Comparison of ENCODE assay signal across 18 cellular contexts in genomic region chr1:54681396-54681795, GRCh38. TPM values are rescaled to one million over a fixed set of nuclear protein-coding genes. Genes with fewer than 3 reads are reported as not detected.
DNase-seq lines count a peak whose midpoint lies in the region; ATAC-seq and TF ChIP-seq lines count a peak whose summit lies in the region.
"Had no signal": no experiment of that assay in that cellular context is flagged by ENCODE, and none has a peak within 500 bp of the region (broad histone marks: within the 10 kb centered on the region; RNA-seq: fewer than 3 reads in every experiment).

No MANE protein-coding gene starts in this region.

- in situ Hi-C loops in KBM-7 (cut with MboI; ENCODE audit: low pct_unique_long_range_greater_than_20kb, low sequenced_read_pairs) = no loop called here

- no peaks in the 10 kb centered on the region for H3K27me3 ChIP-seq in hepatocyte
- H3K27me3 ChIP-seq in stomach = no peaks in the 10 kb centered on the region
- H3K27me3 ChIP-seq: heart left ventricle had no signal

- TF ChIP-seq CTCF in hepatocyte (IDR thresholded peaks at IDR 0.05; ENCODE audit: poor library complexity) = no peak
- TF ChIP-seq CTCF in stomach (IDR thresholded peaks at IDR 0.05) = no peak

- intact Hi-C loops in stomach (cut with DNase I; ENCODE audit: low total_unique reads) = no loop called here

- H3K36me3 ChIP-seq in hepatocyte (replicated peaks; ENCODE audit: insufficient read depth, low read depth) (no peaks in the 10 kb centered on the region), stomach (peaks cover 0 to 32% (median 2%) of the 10 kb centered on the region in 4 donors)

- H3K4me2 ChIP-seq in hepatocyte = no peak overlapping the region

- peak; percentile 11 for DNase-seq in EH (ENCODE audit: low read depth)
- peak; percentile 13 for DNase-seq in KBM-7
- peak; percentile 95 for DNase-seq in NCI-H748 (lab: John Stamatoyannopoulos, UW; ENCODE audit: unreplicated experiment)
- DNase-seq in hepatocyte (ENCODE audit: low spot score) = peak; percentile 42
- DNase-seq in stomach = no peak
- DNase-seq in NK-92 treated with Interleukin-12 subunit alpha and Interleukin-12 subunit beta, amount 100 ng/mL, for 24 hours (lab: John Stamatoyannopoulos, UW) = no peak
- DNase-seq in substantia nigra (lab: John Stamatoyannopoulos, UW) = no peak
- DNase-seq: activated CD4-positive, alpha-beta T cell treated with anti-CD3 and anti-CD28 coated beads, Interleukin-2, amount 50 U/mL, for 4 hours; activated naive CD4-positive, alpha-beta T cell treated with anti-CD3 and anti-CD28 coated beads, Interleukin-2, amount 50 U/mL, for 16 hours; CD8-positive, alpha-beta memory T cell; effector memory CD8-positive, alpha-beta T cell; heart left ventricle; NCI-H226; right cardiac atrium; T-cell had no signal

- TF ChIP-seq EP300 in stomach (IDR thresholded peaks at IDR 0.05) = no peak

- no peaks in the 10 kb centered on the region for H3K79me2 ChIP-seq in hepatocyte

- H3K4me3 ChIP-seq in hepatocyte (no peak overlapping the region), stomach (no peak overlapping the region)
- H3K4me3 ChIP-seq: heart left ventricle had no signal

- ATAC-seq in GM21381 (IDR thresholded peaks at IDR 0.05; ENCODE audit: unreplicated experiment) = no peak
- ATAC-seq: effector memory CD8-positive, alpha-beta T cell; heart left ventricle; right cardiac atrium; T-cell had no signal

- no peaks in the 10 kb centered on the region for H4K20me1 ChIP-seq in hepatocyte (ENCODE audit: insufficient read depth, poor library complexity, severe bottlenecking)

- H3K4me1 ChIP-seq in hepatocyte (ENCODE audit: insufficient read depth) (no peaks in the 10 kb centered on the region), stomach (no peaks in the 10 kb centered on the region)
- H3K4me1 ChIP-seq: heart left ventricle had no signal

- no peak overlapping the region for H3K27ac ChIP-seq in hepatocyte
- H3K27ac ChIP-seq in stomach = no peak overlapping the region
- H3K27ac ChIP-seq in substantia nigra (ENCODE audit: low read depth, low read length, poor library complexity, severe bottlenecking) = no peak overlapping the region
- H3K27ac ChIP-seq: heart left ventricle, HL-60 had no signal

- H2AFZ ChIP-seq in hepatocyte = no peak overlapping the region

- TF ChIP-seq POLR2A in stomach (IDR thresholded peaks at IDR 0.05) = no peak

- H3K9me3 ChIP-seq in hepatocyte (ENCODE audit: low read depth) (no peaks in the 10 kb centered on the region), stomach (no peaks in the 10 kb centered on the region)
- H3K9me3 ChIP-seq: heart left ventricle had no signal

- H3K9me2 ChIP-seq in hepatocyte (replicated peaks; ENCODE audit: insufficient read depth) = no peaks in the 10 kb centered on the region

RNA-seq across cellular contexts. Expression of gene TTC4, which starts 34.3 kb away (rescaled TPM):
- 19.4 and 20.0 TPM in 2 replicates for total RNA-seq in hepatocyte
- 14.0 and 14.3 TPM in 2 replicates for polyA plus RNA-seq in hepatocyte
- 10 to 100 TPM in 3 of 5 donors, 1 to 10 TPM in 2; 1.4 to 66.1 (median 17.8) TPM for total RNA-seq in stomach
- polyA plus RNA-seq in stomach = 10 to 100 TPM; 11.7 to 14.2 (median 12.6) TPM

RNA-seq across cellular contexts. Expression of gene MROH7, which starts 39.8 kb away (rescaled TPM):
- total RNA-seq in hepatocyte (0.68 and 0.87 TPM in 2 replicates), stomach (10 to 100 TPM in 3 of 5 donors, 1 to 10 TPM in 2; 3.0 to 33.8 (median 15.1) TPM)
- polyA plus RNA-seq in hepatocyte (0.24 and 0.95 TPM in 2 replicates), stomach (1 to 10 TPM in 2 of 3 donors, under 1 TPM in 1; 0.68 to 2.4 (median 1.7) TPM)
- total RNA-seq: CD8-positive, alpha-beta memory T cell had no signal
- polyA plus RNA-seq: CD8-positive, alpha-beta memory T cell had no signal

RNA-seq across cellular contexts. Expression of gene FAM151A, which starts 58.1 kb away (rescaled TPM):
- 9.8 and 15.7 TPM in 2 replicates for total RNA-seq in hepatocyte
- 5.0 and 13.5 TPM in 2 replicates for polyA plus RNA-seq in hepatocyte
- under 1 TPM in 1 of 5 donors, not detected in 4; 0.73 TPM for total RNA-seq in stomach
- under 1 TPM in 2 of 3 donors, not detected in 1; 0.15 to 0.25 TPM for polyA plus RNA-seq in stomach
- total RNA-seq: CD8-positive, alpha-beta memory T cell; T-cell; urinary bladder had no signal
- polyA plus RNA-seq: CD8-positive, alpha-beta memory T cell had no signal

Comparison
In these comparisons a context has a peak if more than half of its experiments do, and no peak if none do; other contexts are left out.
1. DNase-seq: peak in EH (single experiment), KBM-7 (single experiment), NCI-H748 (single experiment) and hepatocyte (single experiment); none in stomach (single experiment), NK-92 treated with Interleukin-12 subunit alpha and Interleukin-12 subunit beta, amount 100 ng/mL, for 24 hours (single experiment) and substantia nigra (0 of 49).